In genomic region chr15:29121907-29122306, GRCh38 we compare ENCODE assay signal across 32 cellular contexts.
"Had no signal": no experiment of that assay in that cellular context is flagged by ENCODE, and none has a peak within 500 bp of the region (broad histone marks: within the 10 kb centered on the region; RNA-seq: fewer than 3 reads in every experiment).

No MANE protein-coding gene starts in this region.

- H3K4me1 Mint-ChIP-seq: activated B cell treated with CpG ODN at 0.5 μM for 24 hours; activated naive CD4-positive, alpha-beta T cell treated with anti-CD3 and anti-CD28 coated beads, Interleukin-2, amount 50 U/mL, for 24 hours; activated naive CD8-positive, alpha-beta T cell treated with anti-CD3 and anti-CD28 coated beads for 36 hours; activated naive CD8-positive, alpha-beta T cell treated with anti-CD3 and anti-CD28 coated beads, Interleukin-2, amount 50 U/mL, for 24 hours; T-helper 17 cell had no signal

- H3K36me3 Mint-ChIP-seq: activated naive CD4-positive, alpha-beta T cell treated with anti-CD3 and anti-CD28 coated beads, Interleukin-2, amount 50 U/mL, for 24 hours; activated naive CD8-positive, alpha-beta T cell treated with anti-CD3 and anti-CD28 coated beads for 36 hours had no signal

- DNase-seq: activated B cell treated with CpG ODN at 0.5 μM for 24 hours; activated CD4-positive, alpha-beta T cell treated with anti-CD3 and anti-CD28 coated beads for 48 hours; activated CD4-positive, alpha-beta T cell treated with anti-CD3 and anti-CD28 coated beads, Interleukin-2, amount 50 U/mL, for 1 hour; activated CD4-positive, alpha-beta T cell treated with anti-CD3 and anti-CD28 coated beads, Interleukin-2, amount 50 U/mL, for 48 hours; activated CD8-positive, alpha-beta memory T cell treated with anti-CD3 and anti-CD28 coated beads for 24 hours; activated CD8-positive, alpha-beta T cell treated with anti-CD3 and anti-CD28 coated beads for 36 hours; activated effector memory CD4-positive, alpha-beta T cell treated with anti-CD3 and anti-CD28 coated beads, Interleukin-2, amount 50 U/mL, for 16 hours; activated naive CD4-positive, alpha-beta T cell treated with anti-CD3 and anti-CD28 coated beads for 36 hours; activated naive CD8-positive, alpha-beta T cell treated with anti-CD3 and anti-CD28 coated beads for 36 hours; activated naive CD8-positive, alpha-beta T cell treated with anti-CD3 and anti-CD28 coated beads, Interleukin-2, amount 50 U/mL, for 24 hours; activated T-cell treated with anti-CD3 and anti-CD28 coated beads, Interleukin-2, amount 50 U/mL, for 4 hours; adrenal gland; amygdala; body of pancreas; central memory CD4-positive, alpha-beta T cell; cerebellar nuclear complex; colonic mucosa; effector CD8-positive, alpha-beta T cell; foreskin fibroblast; head of caudate nucleus; T-helper 1 cell; T-helper 17 cell; T1000; WERI-Rb-1 had no signal

- H3K9me3 ChIP-seq: adrenal gland, body of pancreas, breast epithelium, colonic mucosa had no signal

- H3K27me3 ChIP-seq: adrenal gland, body of pancreas, breast epithelium, cardiac muscle cell, colonic mucosa had no signal

- H3K27ac Mint-ChIP-seq: activated B cell treated with CpG ODN at 0.5 μM for 24 hours; activated CD8-positive, alpha-beta T cell treated with anti-CD3 and anti-CD28 coated beads for 36 hours; activated naive CD4-positive, alpha-beta T cell treated with anti-CD3 and anti-CD28 coated beads for 36 hours; activated naive CD4-positive, alpha-beta T cell treated with anti-CD3 and anti-CD28 coated beads, Interleukin-2, amount 50 U/mL, for 24 hours; activated naive CD8-positive, alpha-beta T cell treated with anti-CD3 and anti-CD28 coated beads for 36 hours; activated naive CD8-positive, alpha-beta T cell treated with anti-CD3 and anti-CD28 coated beads, Interleukin-2, amount 50 U/mL, for 24 hours; activated T-helper 1 cell treated with anti-CD3 and anti-CD28 coated beads, Interleukin-12 subunit alpha, Interleukin-12 subunit beta, Interleukin-2, Interleukin-4 antibody, amounts not matched to agents 30 ng/mL and 10 ng/mL and 1 ng/mL, durations not matched to agents 14 hours and 24 hours and 36 hours; activated T-helper 2 cell treated with anti-CD3 and anti-CD28 coated beads, Interferon-gamma antibody, Interleukin-2, Interleukin-4, amounts not matched to agents 10 μg/mL and 5 μg/mL and 100 μg/mL, durations not matched to agents 14 hours and 24 hours and 36 hours; T-helper 17 cell; T-helper 2 cell treated with Interferon-gamma antibody and Interleukin-4, amounts not matched to agents 5 μg/mL and 100 μg/mL, for 36 hours had no signal

- H3K36me3 ChIP-seq: adrenal gland, breast epithelium, cardiac muscle cell, colonic mucosa, WERI-Rb-1 had no signal

- H3K27ac ChIP-seq: adrenal gland, body of pancreas, breast epithelium, cardiac muscle cell, colonic mucosa, WERI-Rb-1 had no signal

- ATAC-seq: activated CD4-positive, CD25-positive, alpha-beta regulatory T cell treated with anti-CD3 and anti-CD28 coated beads, Interleukin-2, amount 50 U/mL, for 24 hours; activated CD8-positive, alpha-beta T cell treated with anti-CD3 and anti-CD28 coated beads for 36 hours; activated naive CD8-positive, alpha-beta T cell treated with anti-CD3 and anti-CD28 coated beads, Interleukin-2, amount 50 U/mL, for 24 hours; activated T-cell treated with anti-CD3 and anti-CD28 coated beads, Interleukin-2, amount 50 U/mL, for 4 hours; body of pancreas; esophagus mucosa; T-helper 17 cell had no signal

- H3K4me1 ChIP-seq: adrenal gland, body of pancreas, breast epithelium, colonic mucosa had no signal

- H3K4me3 Mint-ChIP-seq: activated B cell treated with CpG ODN at 0.5 μM for 24 hours; activated CD8-positive, alpha-beta T cell treated with anti-CD3 and anti-CD28 coated beads for 36 hours; activated naive CD4-positive, alpha-beta T cell treated with anti-CD3 and anti-CD28 coated beads for 36 hours; activated naive CD4-positive, alpha-beta T cell treated with anti-CD3 and anti-CD28 coated beads, Interleukin-2, amount 50 U/mL, for 24 hours; activated naive CD8-positive, alpha-beta T cell treated with anti-CD3 and anti-CD28 coated beads for 36 hours; activated naive CD8-positive, alpha-beta T cell treated with anti-CD3 and anti-CD28 coated beads, Interleukin-2, amount 50 U/mL, for 24 hours; activated T-cell treated with anti-CD3 and anti-CD28 coated beads, Interleukin-2, amount 50 U/mL, for 4 hours; activated T-helper 1 cell treated with anti-CD3 and anti-CD28 coated beads, Interleukin-12 subunit alpha, Interleukin-12 subunit beta, Interleukin-2, Interleukin-4 antibody, amounts not matched to agents 30 ng/mL and 10 ng/mL and 1 ng/mL, durations not matched to agents 14 hours and 24 hours and 36 hours; T-helper 17 cell; T-helper 2 cell treated with Interferon-gamma antibody and Interleukin-4, amounts not matched to agents 5 μg/mL and 100 μg/mL, for 36 hours had no signal

- H3K27me3 Mint-ChIP-seq: activated B cell treated with CpG ODN at 0.5 μM for 24 hours; activated CD8-positive, alpha-beta T cell treated with anti-CD3 and anti-CD28 coated beads for 36 hours; activated naive CD4-positive, alpha-beta T cell treated with anti-CD3 and anti-CD28 coated beads, Interleukin-2, amount 50 U/mL, for 24 hours; activated naive CD8-positive, alpha-beta T cell treated with anti-CD3 and anti-CD28 coated beads for 36 hours; activated naive CD8-positive, alpha-beta T cell treated with anti-CD3 and anti-CD28 coated beads, Interleukin-2, amount 50 U/mL, for 24 hours had no signal

- H3K9me3 Mint-ChIP-seq: activated B cell treated with CpG ODN at 0.5 μM for 24 hours; activated CD8-positive, alpha-beta T cell treated with anti-CD3 and anti-CD28 coated beads for 36 hours; activated naive CD4-positive, alpha-beta T cell treated with anti-CD3 and anti-CD28 coated beads for 36 hours; activated naive CD4-positive, alpha-beta T cell treated with anti-CD3 and anti-CD28 coated beads, Interleukin-2, amount 50 U/mL, for 24 hours; activated naive CD8-positive, alpha-beta T cell treated with anti-CD3 and anti-CD28 coated beads for 36 hours; activated naive CD8-positive, alpha-beta T cell treated with anti-CD3 and anti-CD28 coated beads, Interleukin-2, amount 50 U/mL, for 24 hours; activated T-cell treated with anti-CD3 and anti-CD28 coated beads, Interleukin-2, amount 50 U/mL, for 4 hours; activated T-helper 1 cell treated with anti-CD3 and anti-CD28 coated beads, Interleukin-12 subunit alpha, Interleukin-12 subunit beta, Interleukin-2, Interleukin-4 antibody, amounts not matched to agents 30 ng/mL and 10 ng/mL and 1 ng/mL, durations not matched to agents 14 hours and 24 hours and 36 hours; activated T-helper 2 cell treated with anti-CD3 and anti-CD28 coated beads, Interferon-gamma antibody, Interleukin-2, Interleukin-4, amounts not matched to agents 10 μg/mL and 5 μg/mL and 100 μg/mL, durations not matched to agents 14 hours and 24 hours and 36 hours; T-helper 2 cell treated with Interferon-gamma antibody and Interleukin-4, amounts not matched to agents 5 μg/mL and 100 μg/mL, for 36 hours had no signal

- H3K4me3 ChIP-seq: adrenal gland, body of pancreas, breast epithelium, cardiac muscle cell, colonic mucosa had no signal
